In the genomic region with DNA sequence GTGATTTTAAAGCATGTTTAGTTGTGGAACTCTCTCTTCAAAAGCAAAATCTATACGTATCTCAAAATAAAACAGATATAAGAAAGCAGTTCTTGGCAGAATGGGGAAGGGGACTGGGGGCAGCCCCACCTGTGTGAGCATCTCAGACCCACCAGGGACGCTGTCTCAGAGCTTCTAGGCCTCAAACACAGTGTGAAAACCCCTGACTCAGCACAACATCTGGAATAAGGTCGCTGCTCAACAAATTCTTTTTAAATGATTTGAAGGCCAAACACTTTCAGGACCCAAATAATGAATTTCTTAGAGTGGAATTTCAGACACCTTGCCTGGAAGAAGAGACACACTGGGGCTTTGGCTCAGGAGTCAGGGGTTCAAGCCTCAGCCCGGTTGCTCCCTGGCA, we compare ENCODE assay signal across 3 cellular contexts.
TF ChIP-seq lines count a peak whose summit lies in the region.

No MANE protein-coding gene starts in this region.

TF ChIP-seq in A549, 52 proteins besides CTCF, POLR2A, EP300 and RAD21:
- TF ChIP-seq MAFK (IDR thresholded peaks at IDR 0.05; ENCODE audit: partially characterized antibody) (peak; percentile 94), NFE2L2 (conservative IDR thresholded peaks at IDR 0.05; ENCODE audit: low read length) (no peak)
TF ChIP-seq in A549: peak in this region for 1.

TF ChIP-seq in GM23338, 12 proteins besides CTCF, POLR2A, EP300 and RAD21 (continues in another document):
- TF ChIP-seq CREB1 (CRISPR knock-in tag; IDR thresholded peaks at IDR 0.05; ENCODE audit: low read depth), result no peak
- TF ChIP-seq STAT1 (IDR thresholded peaks at IDR 0.05; ENCODE audit: unreplicated experiment), result no peak
- TF ChIP-seq NANOG (IDR thresholded peaks at IDR 0.05; ENCODE audit: borderline replicate concordance), result no peak
- no peak for TF ChIP-seq POLR2AphosphoS5 (IDR thresholded peaks at IDR 0.05; ENCODE audit: low read depth)
- no peak for TF ChIP-seq EZH2phosphoT487 (IDR thresholded peaks at IDR 0.05; ENCODE audit: unreplicated experiment)
- TF ChIP-seq, protein P1, sequence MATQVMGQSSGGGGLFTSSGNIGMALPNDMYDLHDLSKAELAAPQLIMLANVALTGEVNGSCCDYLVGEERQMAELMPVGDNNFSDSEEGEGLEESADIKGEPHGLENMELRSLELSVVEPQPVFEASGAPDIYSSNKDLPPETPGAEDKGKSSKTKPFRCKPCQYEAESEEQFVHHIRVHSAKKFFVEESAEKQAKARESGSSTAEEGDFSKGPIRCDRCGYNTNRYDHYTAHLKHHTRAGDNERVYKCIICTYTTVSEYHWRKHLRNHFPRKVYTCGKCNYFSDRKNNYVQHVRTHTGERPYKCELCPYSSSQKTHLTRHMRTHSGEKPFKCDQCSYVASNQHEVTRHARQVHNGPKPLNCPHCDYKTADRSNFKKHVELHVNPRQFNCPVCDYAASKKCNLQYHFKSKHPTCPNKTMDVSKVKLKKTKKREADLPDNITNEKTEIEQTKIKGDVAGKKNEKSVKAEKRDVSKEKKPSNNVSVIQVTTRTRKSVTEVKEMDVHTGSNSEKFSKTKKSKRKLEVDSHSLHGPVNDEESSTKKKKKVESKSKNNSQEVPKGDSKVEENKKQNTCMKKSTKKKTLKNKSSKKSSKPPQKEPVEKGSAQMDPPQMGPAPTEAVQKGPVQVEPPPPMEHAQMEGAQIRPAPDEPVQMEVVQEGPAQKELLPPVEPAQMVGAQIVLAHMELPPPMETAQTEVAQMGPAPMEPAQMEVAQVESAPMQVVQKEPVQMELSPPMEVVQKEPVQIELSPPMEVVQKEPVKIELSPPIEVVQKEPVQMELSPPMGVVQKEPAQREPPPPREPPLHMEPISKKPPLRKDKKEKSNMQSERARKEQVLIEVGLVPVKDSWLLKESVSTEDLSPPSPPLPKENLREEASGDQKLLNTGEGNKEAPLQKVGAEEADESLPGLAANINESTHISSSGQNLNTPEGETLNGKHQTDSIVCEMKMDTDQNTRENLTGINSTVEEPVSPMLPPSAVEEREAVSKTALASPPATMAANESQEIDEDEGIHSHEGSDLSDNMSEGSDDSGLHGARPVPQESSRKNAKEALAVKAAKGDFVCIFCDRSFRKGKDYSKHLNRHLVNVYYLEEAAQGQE (IDR thresholded peaks at IDR 0.05; ENCODE audit: unreplicated experiment), result no peak
- TF ChIP-seq, protein P2, sequence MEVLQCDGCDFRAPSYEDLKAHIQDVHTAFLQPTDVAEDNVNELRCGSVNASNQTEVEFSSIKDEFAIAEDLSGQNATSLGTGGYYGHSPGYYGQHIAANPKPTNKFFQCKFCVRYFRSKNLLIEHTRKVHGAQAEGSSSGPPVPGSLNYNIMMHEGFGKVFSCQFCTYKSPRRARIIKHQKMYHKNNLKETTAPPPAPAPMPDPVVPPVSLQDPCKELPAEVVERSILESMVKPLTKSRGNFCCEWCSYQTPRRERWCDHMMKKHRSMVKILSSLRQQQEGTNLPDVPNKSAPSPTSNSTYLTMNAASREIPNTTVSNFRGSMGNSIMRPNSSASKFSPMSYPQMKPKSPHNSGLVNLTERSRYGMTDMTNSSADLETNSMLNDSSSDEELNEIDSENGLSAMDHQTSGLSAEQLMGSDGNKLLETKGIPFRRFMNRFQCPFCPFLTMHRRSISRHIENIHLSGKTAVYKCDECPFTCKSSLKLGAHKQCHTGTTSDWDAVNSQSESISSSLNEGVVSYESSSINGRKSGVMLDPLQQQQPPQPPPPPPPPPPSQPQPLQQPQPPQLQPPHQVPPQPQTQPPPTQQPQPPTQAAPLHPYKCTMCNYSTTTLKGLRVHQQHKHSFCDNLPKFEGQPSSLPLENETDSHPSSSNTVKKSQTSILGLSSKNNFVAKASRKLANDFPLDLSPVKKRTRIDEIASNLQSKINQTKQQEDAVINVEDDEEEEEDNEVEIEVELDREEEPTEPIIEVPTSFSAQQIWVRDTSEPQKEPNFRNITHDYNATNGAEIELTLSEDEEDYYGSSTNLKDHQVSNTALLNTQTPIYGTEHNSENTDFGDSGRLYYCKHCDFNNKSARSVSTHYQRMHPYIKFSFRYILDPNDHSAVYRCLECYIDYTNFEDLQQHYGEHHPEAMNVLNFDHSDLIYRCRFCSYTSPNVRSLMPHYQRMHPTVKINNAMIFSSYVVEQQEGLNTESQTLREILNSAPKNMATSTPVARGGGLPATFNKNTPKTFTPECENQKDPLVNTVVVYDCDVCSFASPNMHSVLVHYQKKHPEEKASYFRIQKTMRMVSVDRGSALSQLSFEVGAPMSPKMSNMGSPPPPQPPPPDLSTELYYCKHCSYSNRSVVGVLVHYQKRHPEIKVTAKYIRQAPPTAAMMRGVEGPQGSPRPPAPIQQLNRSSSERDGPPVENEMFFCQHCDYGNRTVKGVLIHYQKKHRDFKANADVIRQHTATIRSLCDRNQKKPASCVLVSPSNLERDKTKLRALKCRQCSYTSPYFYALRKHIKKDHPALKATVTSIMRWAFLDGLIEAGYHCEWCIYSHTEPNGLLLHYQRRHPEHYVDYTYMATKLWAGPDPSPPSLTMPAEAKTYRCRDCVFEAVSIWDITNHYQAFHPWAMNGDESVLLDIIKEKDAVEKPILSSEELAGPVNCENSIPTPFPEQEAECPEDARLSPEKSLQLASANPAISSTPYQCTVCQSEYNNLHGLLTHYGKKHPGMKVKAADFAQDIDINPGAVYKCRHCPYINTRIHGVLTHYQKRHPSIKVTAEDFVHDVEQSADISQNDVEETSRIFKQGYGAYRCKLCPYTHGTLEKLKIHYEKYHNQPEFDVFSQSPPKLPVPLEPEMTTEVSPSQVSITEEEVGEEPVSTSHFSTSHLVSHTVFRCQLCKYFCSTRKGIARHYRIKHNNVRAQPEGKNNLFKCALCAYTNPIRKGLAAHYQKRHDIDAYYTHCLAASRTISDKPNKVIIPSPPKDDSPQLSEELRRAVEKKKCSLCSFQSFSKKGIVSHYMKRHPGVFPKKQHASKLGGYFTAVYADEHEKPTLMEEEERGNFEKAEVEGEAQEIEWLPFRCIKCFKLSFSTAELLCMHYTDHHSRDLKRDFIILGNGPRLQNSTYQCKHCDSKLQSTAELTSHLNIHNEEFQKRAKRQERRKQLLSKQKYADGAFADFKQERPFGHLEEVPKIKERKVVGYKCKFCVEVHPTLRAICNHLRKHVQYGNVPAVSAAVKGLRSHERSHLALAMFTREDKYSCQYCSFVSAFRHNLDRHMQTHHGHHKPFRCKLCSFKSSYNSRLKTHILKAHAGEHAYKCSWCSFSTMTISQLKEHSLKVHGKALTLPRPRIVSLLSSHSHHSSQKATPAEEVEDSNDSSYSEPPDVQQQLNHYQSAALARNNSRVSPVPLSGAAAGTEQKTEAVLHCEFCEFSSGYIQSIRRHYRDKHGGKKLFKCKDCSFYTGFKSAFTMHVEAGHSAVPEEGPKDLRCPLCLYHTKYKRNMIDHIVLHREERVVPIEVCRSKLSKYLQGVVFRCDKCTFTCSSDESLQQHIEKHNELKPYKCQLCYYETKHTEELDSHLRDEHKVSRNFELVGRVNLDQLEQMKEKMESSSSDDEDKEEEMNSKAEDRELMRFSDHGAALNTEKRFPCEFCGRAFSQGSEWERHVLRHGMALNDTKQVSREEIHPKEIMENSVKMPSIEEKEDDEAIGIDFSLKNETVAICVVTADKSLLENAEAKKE (CRISPR knock-in tag; IDR thresholded peaks at IDR 0.05), result no peak
- no peak for TF ChIP-seq ZNF331 (CRISPR knock-in tag; IDR thresholded peaks at IDR 0.05; ENCODE audit: low read depth)
- TF ChIP-seq ZNF114 (CRISPR knock-in tag; IDR thresholded peaks at IDR 0.05), result no peak
- TF ChIP-seq EZH2 (IDR thresholded peaks at IDR 0.05; ENCODE audit: low read depth, unreplicated experiment), result no peak
- TF ChIP-seq JUNB (IDR thresholded peaks at IDR 0.05; ENCODE audit: unreplicated experiment), result no peak

TF ChIP-seq in H1, 55 proteins besides CTCF, POLR2A, EP300 and RAD21:
- no peak for TF ChIP-seq NANOG (IDR thresholded peaks at IDR 0.05; ENCODE audit: insufficient read depth, low read depth, low read length, poor library complexity, severe bottlenecking)
- no peak for TF ChIP-seq BRCA1 (IDR thresholded peaks at IDR 0.05; ENCODE audit: low read depth, low read length)
- TF ChIP-seq CREB1 (IDR thresholded peaks at IDR 0.05), result no peak
- peak; percentile 85 for TF ChIP-seq MAFK (IDR thresholded peaks at IDR 0.05; ENCODE audit: low read depth, low read length)
